9 cellular contexts compared by ENCODE assay signal in genomic region chr1:115771094-115771846, GRCh38.
DNase-seq lines count a peak whose midpoint lies in the region; ATAC-seq and TF ChIP-seq lines count a peak whose summit lies in the region.
"Had no signal": no experiment of that assay in that cellular context is flagged by ENCODE, and none has a peak within 500 bp of the region (broad histone marks: within the 10 kb centered on the region; RNA-seq: fewer than 3 reads in every experiment).

No MANE protein-coding gene starts in this region.

- no peak overlapping the region for H3K27ac ChIP-seq in HEK293 (ENCODE audit: extremely low read depth, low read depth, low read length)
- H3K27ac ChIP-seq in WERI-Rb-1, result peak overlapping the region; percentile 15

- TF ChIP-seq CTCF in HEK293 (tag by site-specific recombination; IDR thresholded peaks at IDR 0.05), result no peak
- no peak for TF ChIP-seq CTCF in WERI-Rb-1 (IDR thresholded peaks at IDR 0.05; ENCODE audit: low read depth, low read length)

- DNase-seq in COR-L47 (lab: John Stamatoyannopoulos, UW) (peak; percentile 44), WERI-Rb-1 (peak; percentile 21), iPS-NIHi11 (ENCODE audit: low spot score) (peak; percentile 42), NCI-H187 treated with DMSO at 0.1 percent for 48 hours (lab: John Stamatoyannopoulos, UW) (no peak), germinal center (ENCODE audit: low spot score) (no peak), nucleus accumbens (lab: John Stamatoyannopoulos, UW) (no peak)
- DNase-seq: activated CD4-positive, alpha-beta memory T cell treated with anti-CD3 and anti-CD28 coated beads, Interleukin-2, amount 10 ng/mL, durations not matched to agents 7 days and 5 days had no signal

- H3K9me3 ChIP-seq in HEK293 (ENCODE audit: control insufficient read depth, insufficient read depth, low read depth, low read length) (no peaks in the 10 kb centered on the region), WERI-Rb-1 (ENCODE audit: severe bottlenecking) (no peaks in the 10 kb centered on the region)

- no peak overlapping the region for H3K4me3 ChIP-seq in HEK293 (ENCODE audit: low read depth, low read length)
- no peak overlapping the region for H3K4me3 ChIP-seq in WERI-Rb-1 (ENCODE audit: low read depth, low read length)

- no peaks in the 10 kb centered on the region for H3K4me1 ChIP-seq in HEK293 (ENCODE audit: control insufficient read depth, insufficient read depth, low read length)

- ATAC-seq in HG03378 (IDR thresholded peaks at IDR 0.05; ENCODE audit: unreplicated experiment), result no peak

- POLR2A ChIA-PET in HEK293 (lab: Yijun Ruan, JAX), result no interaction called here

- CTCF ChIA-PET in HEK293 (lab: Yijun Ruan, JAX), result interaction anchor here (0.6 to 4.5 kb wide), 43 partner anchors 9 to 728 kb away, joined by 3 to 46 read pairs (median 4); no protein-coding TSS in a partner anchor

- no peaks in the 10 kb centered on the region for H3K36me3 ChIP-seq in HEK293 (ENCODE audit: control insufficient read depth in 2 of 2, insufficient read depth in 1 of 2, low read length in 2 of 2)
- H3K36me3 ChIP-seq in WERI-Rb-1, result no peaks in the 10 kb centered on the region

- H3K27me3 ChIP-seq in WERI-Rb-1 (ENCODE audit: insufficient read depth, low read depth, severe bottlenecking), result no peaks in the 10 kb centered on the region

TF ChIP-seq in HEK293, 187 proteins besides CTCF, POLR2A, EP300 and RAD21:
- TF ChIP-seq ZNF335 (tag by site-specific recombination; conservative IDR thresholded peaks at IDR 0.05), result peak; percentile 84
- TF ChIP-seq, protein P1, sequence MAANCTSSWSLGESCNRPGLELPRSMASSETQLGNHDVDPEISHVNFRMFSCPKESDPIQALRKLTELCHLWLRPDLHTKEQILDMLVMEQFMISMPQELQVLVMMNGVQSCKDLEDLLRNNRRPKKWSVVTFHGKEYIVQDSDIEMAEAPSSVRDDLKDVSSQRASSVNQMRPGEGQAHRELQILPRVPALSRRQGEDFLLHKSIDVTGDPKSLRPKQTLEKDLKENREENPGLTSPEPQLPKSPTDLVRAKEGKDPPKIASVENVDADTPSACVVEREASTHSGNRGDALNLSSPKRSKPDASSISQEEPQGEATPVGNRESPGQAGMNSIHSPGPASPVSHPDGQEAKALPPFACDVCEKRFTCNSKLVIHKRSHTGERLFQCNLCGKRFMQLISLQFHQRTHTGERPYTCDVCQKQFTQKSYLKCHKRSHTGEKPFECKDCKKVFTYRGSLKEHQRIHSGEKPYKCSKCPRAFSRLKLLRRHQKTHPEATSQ (tag by site-specific recombination; IDR thresholded peaks at IDR 0.05), result no peak

Comparison
In these comparisons a context has a peak if more than half of its experiments do, and no peak if none do; other contexts are left out.
1. DNase-seq: peak in COR-L47 (single experiment), WERI-Rb-1 (single experiment) and iPS-NIHi11 (single experiment); none in NCI-H187 treated with DMSO at 0.1 percent for 48 hours (single experiment), germinal center (single experiment) and nucleus accumbens (0 of 56).